ENCODE assay signal across 35 cellular contexts in the genomic region with DNA sequence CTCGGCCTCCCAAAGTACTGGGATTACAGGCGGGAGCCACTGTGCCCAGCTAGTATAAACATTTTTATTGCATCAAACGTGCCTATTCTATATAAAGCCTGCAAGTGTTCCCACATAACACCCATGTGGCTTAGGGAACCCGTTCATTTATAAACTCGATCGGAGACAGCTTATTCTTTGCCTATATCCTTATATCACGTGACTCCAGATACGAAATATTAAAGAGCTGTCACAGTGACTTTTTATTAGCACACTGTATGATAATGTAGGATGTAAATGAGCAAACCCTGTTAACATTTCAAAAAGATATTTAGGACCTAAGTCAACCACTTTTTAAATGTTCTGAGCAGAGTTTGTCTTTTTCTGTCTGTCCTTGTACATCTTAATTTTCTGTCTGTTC.
A peak's percentile ranks its signal among the peaks of the same experiment; 100 is the strongest.
DNase-seq lines count a peak whose midpoint lies in the region; ATAC-seq, FAIRE-seq and TF ChIP-seq lines count a peak whose summit lies in the region.
"Had no signal": no experiment of that assay in that cellular context is flagged by ENCODE, and none has a peak within 500 bp of the region (broad histone marks: within the 10 kb centered on the region; RNA-seq: fewer than 3 reads in every experiment).

No MANE protein-coding gene starts in this region.

- H3K36me3 Mint-ChIP-seq in T-helper 17 cell (ENCODE audit: low read depth): no peaks in the 10 kb centered on the region
- H3K36me3 Mint-ChIP-seq: CD14-positive monocyte; CD4-positive, alpha-beta memory T cell; CD4-positive, CD25-positive, alpha-beta regulatory T cell; CD8-positive, alpha-beta memory T cell; CD8-positive, alpha-beta T cell had no signal

- H3K9me3 ChIP-seq in HepG2 (ENCODE audit: low read length) (no peaks in the 10 kb centered on the region), right lobe of liver (no peaks in the 10 kb centered on the region), BLaER1 (peaks cover 12% of the 10 kb centered on the region; the same call in 1 of the 2 replicates), K562 (replicated peaks; ENCODE audit: control insufficient read depth, insufficient read depth, low read depth, low read length) (no peaks in the 10 kb centered on the region), T-helper 17 cell (ENCODE audit: control insufficient read depth, low read length, poor library complexity, severe bottlenecking) (no peaks in the 10 kb centered on the region)
- H3K9me3 ChIP-seq: BE2C, Caco-2 had no signal

- POLR2A ChIA-PET in HepG2 (lab: Yijun Ruan, JAX): no interaction called here
- POLR2A ChIA-PET in K562 (lab: Yijun Ruan, JAX): no interaction called here

- TF ChIP-seq CTCF in HepG2 (CRISPR knock-in tag; IDR thresholded peaks at IDR 0.05) (no peak), right lobe of liver (IDR thresholded peaks at IDR 0.05) (no peak), D721Med (IDR thresholded peaks at IDR 0.05; ENCODE audit: insufficient read depth, missing control alignments) (no peak), K562 (IDR thresholded peaks at IDR 0.05 in 2 of 3, conservative IDR thresholded peaks at IDR 0.05 in 1 of 3; ENCODE audit: insufficient read depth in 2 of 3, low read depth in 1 of 3, low read length in 3 of 3) (no peak)

- H4K20me1 ChIP-seq in HepG2 (ENCODE audit: insufficient read depth, low read length) (no peaks in the 10 kb centered on the region), BLaER1 (no peaks in the 10 kb centered on the region), K562 (replicated peaks; ENCODE audit: control insufficient read depth, insufficient read depth, low read length) (no peaks in the 10 kb centered on the region)
- H4K20me1 ChIP-seq: BLaER1 treated with 17β-estradiol and CSF1 and Interleukin-3, amounts not matched to agents 10 nM and 100 nM had no signal

- H2AFZ ChIP-seq in HepG2 (ENCODE audit: low read length): no peak overlapping the region
- H2AFZ ChIP-seq in K562 (ENCODE audit: low read depth, low read length): no peak overlapping the region

- H3K4me2 ChIP-seq in HepG2 (ENCODE audit: low read depth, low read length) (no peak overlapping the region), BLaER1 (peak overlapping the region; percentile 11; the same call in 1 of the 2 replicates), K562 (ENCODE audit: insufficient read depth, low read length) (no peak overlapping the region)
- H3K4me2 ChIP-seq: A549 had no signal

- H3K4me3 ChIP-seq in HepG2 (replicated peaks in 1 of 3; ENCODE audit: insufficient read depth in 1 of 3, low read depth in 2 of 3, low read length in 3 of 3) (no peak overlapping the region), right lobe of liver (no peak overlapping the region), BLaER1 (no peak overlapping the region), K562 (no peak overlapping the region)
- H3K4me3 ChIP-seq: A549; BLaER1 treated with 17β-estradiol and CSF1 and Interleukin-3, amounts not matched to agents 10 nM and 100 nM had no signal

- TF ChIP-seq EP300 in HepG2 (IDR thresholded peaks at IDR 0.05; ENCODE audit: low read depth in 2 of 2, low read length in 2 of 2) (no peak), HepG2 (CRISPR knock-in tag; IDR thresholded peaks at IDR 0.05; ENCODE audit: borderline replicate concordance) (no peak), K562 (IDR thresholded peaks at IDR 0.05; ENCODE audit: low read length) (no peak)

- no peaks in the 10 kb centered on the region for H3K4me1 ChIP-seq in HepG2 (ENCODE audit: insufficient read depth, low read length)
- H3K4me1 ChIP-seq in right lobe of liver: no peaks in the 10 kb centered on the region
- H3K4me1 ChIP-seq in BLaER1: no peaks in the 10 kb centered on the region; the same call in 1 of the 2 replicates
- H3K4me1 ChIP-seq in K562 (replicated peaks in 1 of 2; ENCODE audit: control insufficient read depth in 2 of 2, insufficient read depth in 2 of 2, low read length in 2 of 2): no peaks in the 10 kb centered on the region
- H3K4me1 ChIP-seq: A549, BE2C, Caco-2 had no signal

- BruUV-seq in HepG2 (replicated peaks; lab: Mats Ljungman, UMichigan) (no TSS peak), K562 (replicated peaks; lab: Mats Ljungman, UMichigan) (no TSS peak)

- ATAC-seq in HepG2 (no peak), right lobe of liver (no peak), K562 (no peak), T-helper 17 cell (no peak), HG03039 (IDR thresholded peaks at IDR 0.05; ENCODE audit: unreplicated experiment) (no peak)
- ATAC-seq: A549; CD8-positive, alpha-beta T cell had no signal

- TF ChIP-seq RAD21 in HepG2 (CRISPR knock-in tag; IDR thresholded peaks at IDR 0.05) (no peak), K562 (CRISPR knock-in tag; conservative IDR thresholded peaks at IDR 0.05 in 1 of 2, IDR thresholded peaks at IDR 0.05 in 1 of 2) (no peak)

- intact Hi-C loops in HepG2 (cut with micrococcal nuclease; ENCODE audit: unreplicated experiment) (no loop called here), right lobe of liver (cut with DNase I) (no loop called here), K562 (cut with micrococcal nuclease) (no loop called here)

- no peaks in the 10 kb centered on the region for H3K36me3 ChIP-seq in HepG2 (replicated peaks in 1 of 2; ENCODE audit: control insufficient read depth in 1 of 2, insufficient read depth in 2 of 2, low read length in 2 of 2)
- H3K36me3 ChIP-seq in right lobe of liver: no peaks in the 10 kb centered on the region
- H3K36me3 ChIP-seq in BLaER1: no peaks in the 10 kb centered on the region
- H3K36me3 ChIP-seq in K562 (ENCODE audit: control insufficient read depth, insufficient read depth, low read length): no peaks in the 10 kb centered on the region
- H3K36me3 ChIP-seq: BE2C; BLaER1 treated with 17β-estradiol and CSF1 and Interleukin-3, amounts not matched to agents 10 nM and 100 nM had no signal

- no peak overlapping the region for H3K4me3 Mint-ChIP-seq in T-helper 17 cell
- H3K4me3 Mint-ChIP-seq: B cell; CD14-positive monocyte; CD4-positive, alpha-beta memory T cell; CD4-positive, alpha-beta T cell; CD4-positive, CD25-positive, alpha-beta regulatory T cell; CD8-positive, alpha-beta memory T cell; CD8-positive, alpha-beta T cell had no signal

- H3K79me2 ChIP-seq in HepG2 (ENCODE audit: insufficient read depth, low read length) (no peaks in the 10 kb centered on the region), K562 (ENCODE audit: control insufficient read depth, insufficient read depth, low read length) (no peaks in the 10 kb centered on the region)

- in situ Hi-C loops in HepG2 (cut with HindIII; ENCODE audit: extremely low pct_ligation_motif_present, low pct_unique_long_range_greater_than_20kb): no loop called here
- in situ Hi-C loops in K562 (cut with MboI): no loop called here

- 8% methylated on average over 6 of the region's 8 CpGs for WGBS in HepG2 (ENCODE audit: low lambda C conversion rate)
- WGBS in right lobe of liver (ENCODE audit: insufficient coverage, low coverage, low lambda C conversion rate, missing lambda C conversion rate): 50% methylated on average over 7 of the region's 8 CpGs
- 0% methylated on average over 8 of the region's 8 CpGs for WGBS in K562 (ENCODE audit: insufficient coverage, low coverage, missing lambda C conversion rate)

- H3K27ac Mint-ChIP-seq in T-helper 17 cell: no peak overlapping the region
- H3K27ac Mint-ChIP-seq: B cell; CD14-positive monocyte; CD4-positive, alpha-beta memory T cell; CD4-positive, alpha-beta T cell; CD4-positive, CD25-positive, alpha-beta regulatory T cell; CD8-positive, alpha-beta memory T cell; CD8-positive, alpha-beta T cell had no signal

- H3K9ac ChIP-seq in HepG2 (ENCODE audit: insufficient read depth, low read depth, low read length) (no peak overlapping the region), BLaER1 (no peak overlapping the region), K562 (ENCODE audit: insufficient read depth in 1 of 2, low read depth in 2 of 2, low read length in 2 of 2) (no peak overlapping the region)
- H3K9ac ChIP-seq: BLaER1 treated with 17β-estradiol and CSF1 and Interleukin-3, amounts not matched to agents 10 nM and 100 nM had no signal

- DNase-seq in HepG2 (ENCODE audit: low spot score) (no peak), right lobe of liver (no peak), D721Med (ENCODE audit: insufficient read length, low spot score) (no peak), K562 (ENCODE audit: extremely low read depth in 1 of 4, low spot score in 3 of 4) (no peak), NCI-H2107 treated with DMSO at 0.1 percent for 48 hours (lab: John Stamatoyannopoulos, UW; ENCODE audit: unreplicated experiment) (no peak), T-helper 17 cell (no peak)
- DNase-seq: 8988T; ACHN; AML-193; BE2C; C1 segment of cervical spinal cord; Caco-2; Calu3; CD4-positive, alpha-beta memory T cell; CD4-positive, alpha-beta T cell; CD4-positive, CD25-positive, alpha-beta regulatory T cell; CD8-positive, alpha-beta memory T cell; CD8-positive, alpha-beta T cell; COR-L47; DMS 273 treated with DMSO at 0.1 percent for 48 hours; DMS153; DMS53; DMS79; DMS79 treated with DMSO at 0.1 percent for 48 hours; DND-41; EL had no signal

- TF ChIP-seq POLR2A in HepG2 (IDR thresholded peaks at IDR 0.05; ENCODE audit: insufficient read depth in 1 of 2, low read depth in 2 of 2, low read length in 2 of 2): no peak
- no peak for TF ChIP-seq POLR2A in right lobe of liver (IDR thresholded peaks at IDR 0.05)
- TF ChIP-seq POLR2A in K562 (conservative IDR thresholded peaks at IDR 0.05): no peak

- H3K27ac ChIP-seq in HepG2 (ENCODE audit: extremely low read length, insufficient read depth, low read length): no peak overlapping the region
- H3K27ac ChIP-seq in right lobe of liver: no peak overlapping the region
- no peak overlapping the region for H3K27ac ChIP-seq in BLaER1
- H3K27ac ChIP-seq in K562 (ENCODE audit: extremely low read depth, low read depth, low read length): no peak overlapping the region
- H3K27ac ChIP-seq: 22Rv1; A549; BLaER1 treated with 17β-estradiol and CSF1 and Interleukin-3, amounts not matched to agents 10 nM and 100 nM; C4-2B had no signal

- no peaks in the 10 kb centered on the region for H3K4me1 Mint-ChIP-seq in T-helper 17 cell
- H3K4me1 Mint-ChIP-seq: B cell; CD14-positive monocyte; CD4-positive, alpha-beta memory T cell; CD4-positive, CD25-positive, alpha-beta regulatory T cell; CD8-positive, alpha-beta memory T cell had no signal

- H3K9me1 ChIP-seq in K562 (ENCODE audit: control insufficient read depth, insufficient read depth, low read length): no peaks in the 10 kb centered on the region

- H3K27me3 ChIP-seq in HepG2 (ENCODE audit: control insufficient read depth in 1 of 2, insufficient read depth in 2 of 2, low read length in 2 of 2): no peaks in the 10 kb centered on the region
- H3K27me3 ChIP-seq in right lobe of liver: no peaks in the 10 kb centered on the region
- no peaks in the 10 kb centered on the region for H3K27me3 ChIP-seq in BLaER1
- no peaks in the 10 kb centered on the region for H3K27me3 ChIP-seq in K562 (ENCODE audit: control insufficient read depth in 2 of 2, insufficient read depth in 2 of 2, low read length in 2 of 2)
- H3K27me3 ChIP-seq: BE2C; BLaER1 treated with 17β-estradiol and CSF1 and Interleukin-3, amounts not matched to agents 10 nM and 100 nM had no signal

- CTCF ChIA-PET in HepG2 (lab: Yijun Ruan, JAX; ENCODE audit: low intra/inter-chr PET ratio, low total read pairs): no interaction called here
- CTCF ChIA-PET in K562 (lab: Yijun Ruan, JAX; ENCODE audit: low intra/inter-chr PET ratio): no interaction called here

- FAIRE-seq in HepG2 (lab: Jason Lieb, UNC) (no peak), D721Med (lab: Jason Lieb, UNC) (peak; percentile 85), K562 (lab: Jason Lieb, UNC) (no peak)
- FAIRE-seq: A204.1, A549 had no signal

- no peaks in the 10 kb centered on the region for H3K27me3 Mint-ChIP-seq in T-helper 17 cell
- H3K27me3 Mint-ChIP-seq: B cell; CD4-positive, CD25-positive, alpha-beta regulatory T cell; CD8-positive, alpha-beta memory T cell had no signal
